In genomic region chr18:62072370-62072769, GRCh38 we compare ENCODE assay signal across 7 cellular contexts.
"Had no signal": no experiment of that assay in that cellular context is flagged by ENCODE, and none has a peak within 500 bp of the region (broad histone marks: within the 10 kb centered on the region; RNA-seq: fewer than 3 reads in every experiment).

No MANE protein-coding gene starts in this region.

- ATAC-seq: GM23338, HCT116, K562 had no signal

- H3K27ac Mint-ChIP-seq: GM23338, HFFc6 had no signal

- H3K4me1 Mint-ChIP-seq: GM23338 had no signal

- H3K4me2 ChIP-seq: GM23338 had no signal

- H3K9me3 ChIP-seq: HAP-1 had no signal

- H3K4me3 Mint-ChIP-seq: GM23338, HFFc6 had no signal

- H3K9me3 Mint-ChIP-seq: GM23338, HFFc6 had no signal

- H2AFZ ChIP-seq: GM23338 had no signal

- H3K4me1 ChIP-seq: HAP-1 had no signal

- DNase-seq: HFFc6, IMR-90, KG1 had no signal
